ENCODE assay signal across 11 cellular contexts in genomic region chr19:54898685-54899084, GRCh38. TPM values are rescaled to one million over a fixed set of nuclear protein-coding genes. Genes with fewer than 3 reads are reported as not detected.
"Had no signal": no experiment of that assay in that cellular context is flagged by ENCODE, and none has a peak within 500 bp of the region (broad histone marks: within the 10 kb centered on the region; RNA-seq: fewer than 3 reads in every experiment).

No MANE protein-coding gene starts in this region.

RNA-seq across cellular contexts. Expression of gene NCR1, which starts 7.3 kb away (rescaled TPM):
- total RNA-seq: OCI-LY7, PC-3, PC-9, Right ventricle myocardium inferior, Right ventricle myocardium superior, RPMI7951, SJCRH30, SJSA1, SK-MEL-5 had no signal
- polyA plus RNA-seq: SK-N-SH had no signal

RNA-seq across cellular contexts. Expression of gene FCAR, which starts 24.6 kb away (rescaled TPM):
- total RNA-seq: OCI-LY7, PC-3, PC-9, Peyer's patch, RPMI7951, SJCRH30, SJSA1, SK-MEL-5 had no signal
- polyA plus RNA-seq: SK-N-SH had no signal

RNA-seq across cellular contexts. Expression of gene KIR3DL2, which starts 48.4 kb away (rescaled TPM):
- total RNA-seq: OCI-LY7, PC-3, PC-9, Peyer's patch, Right ventricle myocardium inferior, Right ventricle myocardium superior, RPMI7951, SJCRH30, SJSA1, SK-MEL-5 had no signal
- polyA plus RNA-seq: SK-N-SH had no signal

RNA-seq across cellular contexts. Expression of gene NLRP7, which starts 48.6 kb away (rescaled TPM):
- total RNA-seq: PC-3, Peyer's patch, Right ventricle myocardium inferior, Right ventricle myocardium superior, RPMI7951, SJSA1 had no signal
- polyA plus RNA-seq: SK-N-SH had no signal
